Comparison of ENCODE assay signal across 8 cellular contexts in genomic region chr17:83173997-83174858, GRCh38.
A peak's percentile ranks its signal among the peaks of the same experiment; 100 is the strongest.
DNase-seq lines count a peak whose midpoint lies in the region; ATAC-seq and TF ChIP-seq lines count a peak whose summit lies in the region.

No MANE protein-coding gene starts in this region.

- CTCF ChIA-PET in Caco-2 (lab: Charles Lee): interaction anchor here (1.1 to 1.4 kb wide), 2 partner anchors 91 to 260 kb away, joined by 3 to 4 read pairs; no protein-coding TSS in a partner anchor

- peaks cover 20% of the 10 kb centered on the region for H3K4me1 ChIP-seq in Caco-2
- no peaks in the 10 kb centered on the region for H3K4me1 ChIP-seq in mesendoderm (ENCODE audit: control insufficient read depth, low read depth, low read length)

- no peaks in the 10 kb centered on the region for H3K79me2 ChIP-seq in mesendoderm (ENCODE audit: control insufficient read depth, insufficient read depth, low read length)

- DNase-seq in Caco-2: peak; percentile 88 to 91
- DNase-seq in GM20000 (ENCODE audit: low spot score): peak; percentile 84
- peak; percentile 9 for DNase-seq in mucosa of gallbladder (ENCODE audit: low spot score)
- DNase-seq in mesendoderm: no peak
- no peak for DNase-seq in activated T-helper 1 cell treated with anti-CD3 and anti-CD28 coated beads, Interleukin-12 subunit alpha, Interleukin-12 subunit beta, Interleukin-2, Interleukin-4 antibody, amounts not matched to agents 30 ng/mL and 10 ng/mL and 1 ng/mL, durations not matched to agents 14 hours and 24 hours and 36 hours (ENCODE audit: low spot score)

- H2AK5ac ChIP-seq in mesendoderm (ENCODE audit: low read length): no peak overlapping the region

- H3K4me3 Mint-ChIP-seq in Caco-2 (ENCODE audit: unreplicated experiment): no peak overlapping the region
- H3K4me3 Mint-ChIP-seq in activated T-helper 1 cell treated with anti-CD3 and anti-CD28 coated beads, Interleukin-12 subunit alpha, Interleukin-12 subunit beta, Interleukin-2, Interleukin-4 antibody, amounts not matched to agents 30 ng/mL and 10 ng/mL and 1 ng/mL, durations not matched to agents 14 hours and 24 hours and 36 hours: no peak overlapping the region

- H3K4me3 ChIP-seq in Caco-2 (ENCODE audit: low read depth, low read length): no peak overlapping the region
- H3K4me3 ChIP-seq in mesendoderm (ENCODE audit: low read length): no peak overlapping the region

- no peak overlapping the region for H4K8ac ChIP-seq in mesendoderm (ENCODE audit: low read depth, low read length)

- H3K9me3 Mint-ChIP-seq in Caco-2 (ENCODE audit: unreplicated experiment): no peaks in the 10 kb centered on the region
- H3K9me3 Mint-ChIP-seq in activated T-helper 1 cell treated with anti-CD3 and anti-CD28 coated beads, Interleukin-12 subunit alpha, Interleukin-12 subunit beta, Interleukin-2, Interleukin-4 antibody, amounts not matched to agents 30 ng/mL and 10 ng/mL and 1 ng/mL, durations not matched to agents 14 hours and 24 hours and 36 hours: no peaks in the 10 kb centered on the region

- H4K5ac ChIP-seq in mesendoderm (ENCODE audit: low read length): no peak overlapping the region

- H2BK120ac ChIP-seq in mesendoderm (ENCODE audit: low read depth, low read length): no peak overlapping the region

- no peak overlapping the region for H3K18ac ChIP-seq in mesendoderm (ENCODE audit: low read length)

- no peak overlapping the region for H3K4ac ChIP-seq in mesendoderm (ENCODE audit: low read depth, low read length)

- no TSS peak for BruUV-seq in Caco-2 (replicated peaks; lab: Mats Ljungman, UMichigan)

- no peak for ATAC-seq in HG03342 (IDR thresholded peaks at IDR 0.05; ENCODE audit: unreplicated experiment)
- no peak for ATAC-seq in HG03139 (IDR thresholded peaks at IDR 0.05; ENCODE audit: unreplicated experiment)

- peak overlapping the region; percentile 78 for H3K27ac Mint-ChIP-seq in Caco-2 (ENCODE audit: unreplicated experiment)
- H3K27ac Mint-ChIP-seq in activated T-helper 1 cell treated with anti-CD3 and anti-CD28 coated beads, Interleukin-12 subunit alpha, Interleukin-12 subunit beta, Interleukin-2, Interleukin-4 antibody, amounts not matched to agents 30 ng/mL and 10 ng/mL and 1 ng/mL, durations not matched to agents 14 hours and 24 hours and 36 hours: no peak overlapping the region

- H3K9me3 ChIP-seq in Caco-2: 0 out of 2 replicates have a peak, but pooled peaks cover 3% of the 10 kb centered on the region

- intact Hi-C loops in Caco-2 (cut with micrococcal nuclease; ENCODE audit: unreplicated experiment): loop anchor here (1.0 kb wide), 1 partner anchor 15 kb away; no protein-coding TSS in a partner anchor
- intact Hi-C loops in activated T-helper 1 cell treated with anti-CD3 and anti-CD28 coated beads, Interleukin-12 subunit alpha, Interleukin-12 subunit beta, Interleukin-2, Interleukin-4 antibody, amounts not matched to agents 30 ng/mL and 10 ng/mL and 1 ng/mL, durations not matched to agents 14 hours and 24 hours and 36 hours (cut with micrococcal nuclease): no loop called here

- H3K79me1 ChIP-seq in mesendoderm (ENCODE audit: low read length): no peaks in the 10 kb centered on the region

- no peak overlapping the region for H3K23ac ChIP-seq in mesendoderm (ENCODE audit: low read length)

- POLR2A ChIA-PET in Caco-2 (lab: Charles Lee): interaction anchor here (0.6 to 0.7 kb wide), 2 partner anchors 15 to 95 kb away, joined by 4 to 5 read pairs; partner anchors contain the start of gene METRNL

- H3K9ac ChIP-seq in mesendoderm (ENCODE audit: low read length): no peak overlapping the region

- no peaks in the 10 kb centered on the region for H3K36me3 ChIP-seq in Caco-2 (ENCODE audit: control insufficient read depth, insufficient read depth, low read length)
- H3K36me3 ChIP-seq in mesendoderm (ENCODE audit: control insufficient read depth, insufficient read depth, low read length): no peaks in the 10 kb centered on the region

- no peak overlapping the region for H2BK15ac ChIP-seq in mesendoderm (replicated peaks; ENCODE audit: low read depth)

- H3K4me2 ChIP-seq in mesendoderm (ENCODE audit: low read length): no peak overlapping the region

- no peak for TF ChIP-seq CTCF in Caco-2 (IDR thresholded peaks at IDR 0.05; ENCODE audit: insufficient read depth in 1 of 2, low read depth in 1 of 2, low read length in 1 of 2, severe bottlenecking in 1 of 2, unreplicated experiment in 1 of 2)
- no peak for TF ChIP-seq CTCF in GM20000 (IDR thresholded peaks at IDR 0.05; ENCODE audit: extremely low read depth, missing control alignments)
- TF ChIP-seq CTCF in VCaP (conservative IDR thresholded peaks at IDR 0.05): no peak; the same call in 1 of the 2 replicates

- H3K27me3 Mint-ChIP-seq in Caco-2 (ENCODE audit: insufficient read depth, unreplicated experiment): no peaks in the 10 kb centered on the region
- H3K27me3 Mint-ChIP-seq in activated T-helper 1 cell treated with anti-CD3 and anti-CD28 coated beads, Interleukin-12 subunit alpha, Interleukin-12 subunit beta, Interleukin-2, Interleukin-4 antibody, amounts not matched to agents 30 ng/mL and 10 ng/mL and 1 ng/mL, durations not matched to agents 14 hours and 24 hours and 36 hours (ENCODE audit: insufficient read depth): peaks cover 16% of the 10 kb centered on the region

- H3K56ac ChIP-seq in mesendoderm (ENCODE audit: low read length): no peak overlapping the region

- H3K36me3 Mint-ChIP-seq in Caco-2 (ENCODE audit: insufficient read depth, unreplicated experiment): peaks cover 5% of the 10 kb centered on the region
- no peaks in the 10 kb centered on the region for H3K36me3 Mint-ChIP-seq in activated T-helper 1 cell treated with anti-CD3 and anti-CD28 coated beads, Interleukin-12 subunit alpha, Interleukin-12 subunit beta, Interleukin-2, Interleukin-4 antibody, amounts not matched to agents 30 ng/mL and 10 ng/mL and 1 ng/mL, durations not matched to agents 14 hours and 24 hours and 36 hours (ENCODE audit: low read depth)

- no CpG with 5 or more reads among the region's 24 CpGs for WGBS in mesendoderm (ENCODE audit: extremely low coverage, insufficient coverage, low lambda C conversion rate)

- H3K27me3 ChIP-seq in Caco-2 (replicated peaks; ENCODE audit: control insufficient read depth, insufficient read depth, low read length) (no peaks in the 10 kb centered on the region), mesendoderm (ENCODE audit: insufficient read depth, low read length, poor library complexity) (no peaks in the 10 kb centered on the region)

- no peaks in the 10 kb centered on the region for H3K4me1 Mint-ChIP-seq in Caco-2 (ENCODE audit: low read depth, unreplicated experiment)
- no peaks in the 10 kb centered on the region for H3K4me1 Mint-ChIP-seq in activated T-helper 1 cell treated with anti-CD3 and anti-CD28 coated beads, Interleukin-12 subunit alpha, Interleukin-12 subunit beta, Interleukin-2, Interleukin-4 antibody, amounts not matched to agents 30 ng/mL and 10 ng/mL and 1 ng/mL, durations not matched to agents 14 hours and 24 hours and 36 hours (ENCODE audit: low read depth)

- H3K27ac ChIP-seq in VCaP (peak overlapping the region; percentile 85), mesendoderm (ENCODE audit: low read depth, low read length) (no peak overlapping the region)

- no peak overlapping the region for H2BK5ac ChIP-seq in mesendoderm (ENCODE audit: low read length)

Comparison
In these comparisons a context has a peak if more than half of its experiments do, and no peak if none do; other contexts are left out.
1. DNase-seq: peak in Caco-2 (2 of 2), GM20000 (single experiment) and mucosa of gallbladder (single experiment); none in mesendoderm (single experiment) and activated T-helper 1 cell treated with anti-CD3 and anti-CD28 coated beads, Interleukin-12 subunit alpha, Interleukin-12 subunit beta, Interleukin-2, Interleukin-4 antibody, amounts not matched to agents 30 ng/mL and 10 ng/mL and 1 ng/mL, durations not matched to agents 14 hours and 24 hours and 36 hours (single experiment).